22 cellular contexts compared by ENCODE assay signal in the genomic region with DNA sequence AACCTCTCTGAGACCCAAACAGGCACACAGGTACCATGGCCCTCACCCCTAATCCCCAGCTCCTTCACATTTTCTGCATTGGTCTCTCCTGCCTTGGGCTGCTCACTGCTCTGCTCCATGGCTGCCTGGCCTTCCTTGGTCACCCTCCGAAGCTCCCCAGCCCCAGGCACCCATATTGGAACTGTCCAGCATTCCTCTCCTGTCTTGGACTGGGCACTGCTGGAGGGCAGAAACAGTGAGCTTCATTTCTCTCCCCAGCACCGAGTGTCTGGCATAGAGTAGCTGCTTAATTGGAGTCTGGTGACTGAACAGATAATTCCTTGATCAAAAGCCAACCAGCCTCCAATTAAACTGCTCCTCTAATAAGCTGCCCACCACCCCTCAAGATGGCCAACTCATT. TPM values are rescaled to one million over a fixed set of nuclear protein-coding genes. Genes with fewer than 3 reads are reported as not detected.
DNase-seq lines count a peak whose midpoint lies in the region; ATAC-seq and TF ChIP-seq lines count a peak whose summit lies in the region.
"Had no signal": no experiment of that assay in that cellular context is flagged by ENCODE, and none has a peak within 500 bp of the region (broad histone marks: within the 10 kb centered on the region; RNA-seq: fewer than 3 reads in every experiment).

No MANE protein-coding gene starts in this region.

- TF ChIP-seq CTCF in SK-N-SH (IDR thresholded peaks at IDR 0.05) = no peak
- TF ChIP-seq CTCF in HEK293 (tag by site-specific recombination; IDR thresholded peaks at IDR 0.05) = no peak
- TF ChIP-seq CTCF in endodermal cell (conservative IDR thresholded peaks at IDR 0.05) = no peak
- TF ChIP-seq CTCF in type B pancreatic cell (conservative IDR thresholded peaks at IDR 0.05) = no peak

- no peaks in the 10 kb centered on the region for H3K9me3 ChIP-seq in SK-N-SH
- no peaks in the 10 kb centered on the region for H3K9me3 ChIP-seq in HEK293 (ENCODE audit: control insufficient read depth, insufficient read depth, low read depth, low read length)
- H3K9me3 ChIP-seq in endodermal cell (ENCODE audit: control insufficient read depth, low read length) = peaks cover 4% of the 10 kb centered on the region
- H3K9me3 ChIP-seq: SJCRH30 had no signal

- no peaks in the 10 kb centered on the region for H3K36me3 ChIP-seq in SK-N-SH (replicated peaks in 1 of 2; ENCODE audit: control insufficient read depth in 1 of 2, insufficient read depth in 2 of 2, low read length in 1 of 2)
- H3K36me3 ChIP-seq in HEK293 (ENCODE audit: control insufficient read depth in 2 of 2, insufficient read depth in 1 of 2, low read length in 2 of 2) = peaks cover 0 to 8% of the 10 kb centered on the region in 2 experiments; a peak in 2 of 3 replicates
- no peaks in the 10 kb centered on the region for H3K36me3 ChIP-seq in endodermal cell (ENCODE audit: control insufficient read depth, insufficient read depth, low read length)
- H3K36me3 ChIP-seq: SJCRH30 had no signal

- no peaks in the 10 kb centered on the region for H4K20me1 ChIP-seq in SK-N-SH (ENCODE audit: insufficient read depth)

- no peak for ATAC-seq in SK-N-SH treated with all-trans-retinoic acid at 6 μM for 48 hours
- ATAC-seq in stimulated activated effector memory CD8-positive, alpha-beta T cell treated with anti-CD3 and anti-CD28 coated beads, Interleukin-12 subunit alpha, Interleukin-12 subunit beta, amount 100 ng/mL, for 72 hours = no peak
- ATAC-seq: CD8-positive, alpha-beta T cell had no signal

- peaks cover 2% of the 10 kb centered on the region for H3K9me3 Mint-ChIP-seq in endodermal cell
- peaks cover 4% of the 10 kb centered on the region for H3K9me3 Mint-ChIP-seq in type B pancreatic cell
- no peaks in the 10 kb centered on the region for H3K9me3 Mint-ChIP-seq in stimulated activated effector memory CD8-positive, alpha-beta T cell treated with anti-CD3 and anti-CD28 coated beads, Interleukin-12 subunit alpha, Interleukin-12 subunit beta, amount 100 ng/mL, for 72 hours
- H3K9me3 Mint-ChIP-seq: CD8-positive, alpha-beta T cell; HFFc6 had no signal

- H3F3A ChIP-seq in SK-N-SH (replicated peaks; ENCODE audit: insufficient read depth) = no peaks in the 10 kb centered on the region

- H3K27me3 Mint-ChIP-seq in endodermal cell (ENCODE audit: insufficient read depth) (peaks cover 2% of the 10 kb centered on the region), type B pancreatic cell (no peaks in the 10 kb centered on the region)

- H3K4me2 ChIP-seq in SK-N-SH = no peak overlapping the region

- no peak overlapping the region for H3K9ac ChIP-seq in SK-N-SH
- H3K9ac ChIP-seq in endodermal cell (ENCODE audit: extremely low read depth, low read length, poor library complexity, severe bottlenecking) = no peak overlapping the region

- peaks cover 0 to 9% of the 10 kb centered on the region in 2 experiments; a peak in 1 of 4 replicates for H3K4me1 ChIP-seq in SK-N-SH (ENCODE audit: control insufficient read depth in 1 of 2, insufficient read depth in 2 of 2, low read depth in 1 of 2, low read length in 1 of 2)
- H3K4me1 ChIP-seq in HEK293 (ENCODE audit: control insufficient read depth, insufficient read depth, low read length) = no peaks in the 10 kb centered on the region
- H3K4me1 ChIP-seq in endodermal cell (ENCODE audit: control insufficient read depth, insufficient read depth, low read length) = peaks cover 3% of the 10 kb centered on the region
- H3K4me1 ChIP-seq: SJCRH30 had no signal

- H3K4me1 Mint-ChIP-seq in endodermal cell = peaks cover 12% of the 10 kb centered on the region
- H3K4me1 Mint-ChIP-seq in type B pancreatic cell (ENCODE audit: unreplicated experiment) = peaks cover 20% of the 10 kb centered on the region
- peaks cover 10% of the 10 kb centered on the region for H3K4me1 Mint-ChIP-seq in stimulated activated effector memory CD8-positive, alpha-beta T cell treated with anti-CD3 and anti-CD28 coated beads, Interleukin-12 subunit alpha, Interleukin-12 subunit beta, amount 100 ng/mL, for 72 hours

- no peaks in the 10 kb centered on the region for H3K9me2 ChIP-seq in SK-N-SH

- H3K27ac ChIP-seq in SK-N-SH (ENCODE audit: low read depth in 2 of 2, low read length in 1 of 2) (no peak overlapping the region), HEK293 (ENCODE audit: extremely low read depth, low read depth, low read length) (no peak overlapping the region), endodermal cell (ENCODE audit: low read depth, low read length) (no peak overlapping the region)
- H3K27ac ChIP-seq: 22Rv1, SJCRH30 had no signal

- CTCF ChIA-PET in SK-N-SH (lab: Yijun Ruan, JAX) = interaction anchor here (0.9 to 5.0 kb wide), 5 partner anchors 8 to 181 kb away, joined by 3 to 26 read pairs (median 3); a partner anchor contains a TSS
- CTCF ChIA-PET in HEK293 (lab: Yijun Ruan, JAX) = no interaction called here

- H2AFZ ChIP-seq in SK-N-SH (ENCODE audit: low read depth) = no peak overlapping the region

- 20% methylated on average over 1 of the region's 2 CpGs for WGBS in SK-N-SH (ENCODE audit: low lambda C conversion rate)
- 85 to 98% methylated on average over 2 of the region's 2 CpGs for WGBS in endodermal cell (ENCODE audit: insufficient coverage in 1 of 2, insufficient read length in 1 of 2), 2 experiments

- H3K4me3 ChIP-seq in SK-N-SH (ENCODE audit: low read depth in 2 of 2, low read length in 1 of 2) (no peak overlapping the region), HEK293 (ENCODE audit: low read depth, low read length) (no peak overlapping the region), endodermal cell (ENCODE audit: low read length) (no peak overlapping the region)
- H3K4me3 ChIP-seq: SJCRH30 had no signal

- H3K4me3 Mint-ChIP-seq in endodermal cell = no peak overlapping the region
- no peak overlapping the region for H3K4me3 Mint-ChIP-seq in type B pancreatic cell
- no peak overlapping the region for H3K4me3 Mint-ChIP-seq in stimulated activated effector memory CD8-positive, alpha-beta T cell treated with anti-CD3 and anti-CD28 coated beads, Interleukin-12 subunit alpha, Interleukin-12 subunit beta, amount 100 ng/mL, for 72 hours
- H3K4me3 Mint-ChIP-seq: CD8-positive, alpha-beta T cell; HFFc6 had no signal

- no peak for TF ChIP-seq RAD21 in SK-N-SH (IDR thresholded peaks at IDR 0.05; ENCODE audit: low read length)

- H3K27me3 ChIP-seq in SK-N-SH (ENCODE audit: insufficient read depth) (no peaks in the 10 kb centered on the region; the same call in 1 of the 2 replicates), endodermal cell (ENCODE audit: control insufficient read depth, insufficient read depth, low read length, poor library complexity, severe bottlenecking) (no peaks in the 10 kb centered on the region)
- H3K27me3 ChIP-seq: SJCRH30 had no signal

- no peaks in the 10 kb centered on the region for H3K79me2 ChIP-seq in SK-N-SH (ENCODE audit: insufficient read depth)

- H3K27ac Mint-ChIP-seq in endodermal cell (peak overlapping the region; percentile 16), type B pancreatic cell (peak overlapping the region; percentile 79)
- H3K27ac Mint-ChIP-seq in stimulated activated effector memory CD8-positive, alpha-beta T cell treated with anti-CD3 and anti-CD28 coated beads, Interleukin-12 subunit alpha, Interleukin-12 subunit beta, amount 100 ng/mL, for 72 hours = no peak overlapping the region
- H3K27ac Mint-ChIP-seq: CD8-positive, alpha-beta T cell; HFFc6 had no signal

- no peak for TF ChIP-seq EP300 in SK-N-SH (IDR thresholded peaks at IDR 0.05; ENCODE audit: borderline replicate concordance in 1 of 2, low read depth in 1 of 2, low read length in 1 of 2)

- H3K36me3 Mint-ChIP-seq in endodermal cell (ENCODE audit: low read depth) = peaks cover 2% of the 10 kb centered on the region
- H3K36me3 Mint-ChIP-seq in type B pancreatic cell = peaks cover 8% of the 10 kb centered on the region
- no peaks in the 10 kb centered on the region for H3K36me3 Mint-ChIP-seq in stimulated activated effector memory CD8-positive, alpha-beta T cell treated with anti-CD3 and anti-CD28 coated beads, Interleukin-12 subunit alpha, Interleukin-12 subunit beta, amount 100 ng/mL, for 72 hours
- H3K36me3 Mint-ChIP-seq: CD8-positive, alpha-beta T cell had no signal

- POLR2A ChIA-PET in SK-N-SH (lab: Yijun Ruan, JAX) (no interaction called here), HEK293 (lab: Yijun Ruan, JAX) (no interaction called here)

- peak; percentile 38 for DNase-seq in SK-N-SH
- no peak for DNase-seq in endodermal cell
- no peak for DNase-seq in type B pancreatic cell (ENCODE audit: extremely low spot score, unreplicated experiment)
- no peak for DNase-seq in stimulated activated effector memory CD8-positive, alpha-beta T cell treated with anti-CD3 and anti-CD28 coated beads, Interleukin-12 subunit alpha, Interleukin-12 subunit beta, amount 100 ng/mL, for 72 hours (ENCODE audit: low spot score in 2 of 2)
- DNase-seq in NOMO-1 (lab: John Stamatoyannopoulos, UW; ENCODE audit: unreplicated experiment in 2 of 2) = no peak
- DNase-seq in NCI-H1436 treated with DMSO at 0.1 percent for 48 hours (lab: John Stamatoyannopoulos, UW) = no peak
- DNase-seq: C1 segment of cervical spinal cord; CD8-positive, alpha-beta T cell; DMS153; EL; HFFc6; KG1; NCI-H1092; NCI-H2029 treated with DMSO at 0.1 percent for 48 hours; NCI-H226; NCI-H510A treated with DMSO at 0.1 percent for 48 hours; NCI-H774; NK-92 treated with Interleukin-12 subunit alpha and Interleukin-12 subunit beta, amount 100 ng/mL, for 24 hours; SJCRH30 had no signal

TF ChIP-seq in SK-N-SH, 30 proteins besides CTCF, POLR2A, EP300 and RAD21 (continues in another document):
- TF ChIP-seq FOXM1 (IDR thresholded peaks at IDR 0.05; ENCODE audit: low read depth) (no peak), ELF1 (IDR thresholded peaks at IDR 0.05) (no peak)

TF ChIP-seq in SK-N-SH treated with all-trans-retinoic acid at 6 μM for 48 hours, 23 proteins besides CTCF, POLR2A, EP300 and RAD21 (continues in another document):
- TF ChIP-seq BACH2 (CRISPR knock-in tag; IDR thresholded peaks at IDR 0.05; ENCODE audit: borderline replicate concordance) = no peak
- TF ChIP-seq PPARA (CRISPR knock-in tag; IDR thresholded peaks at IDR 0.05; ENCODE audit: borderline replicate concordance) = no peak

RNA-seq across cellular contexts. Expression of a gene that starts 13.2 kb away (rescaled TPM):
- polyA plus RNA-seq in SK-N-SH (2012; rRNA removed) = 0.08 and 0.12 TPM in 2 replicates
- polyA plus RNA-seq in SK-N-SH (2012; cell fraction: cytosol; rRNA removed) = 0.03 and 0.04 TPM in 2 replicates
- 0.45 and 0.46 TPM in 2 replicates for polyA plus RNA-seq in SK-N-SH (2012; cell fraction: nucleus; rRNA removed)
- total RNA-seq in endodermal cell (10 to 100 TPM; 17.5 to 21.9 TPM), type B pancreatic cell (ENCODE audit: low replicate concordance) (64.7 and 177 TPM in 2 replicates)
- 19.0 TPM for polyA plus RNA-seq in endodermal cell (2013, experiment 1 of 2)
- polyA plus RNA-seq in endodermal cell (2013, experiment 2 of 2) = 20.8 TPM
- total RNA-seq: SJCRH30 had no signal
